22 cellular contexts compared by ENCODE assay signal in genomic region chr2:66885775-66886402, GRCh38.
DNase-seq lines count a peak whose midpoint lies in the region; ATAC-seq and TF ChIP-seq lines count a peak whose summit lies in the region.
"Had no signal": no experiment of that assay in that cellular context is flagged by ENCODE, and none has a peak within 500 bp of the region (broad histone marks: within the 10 kb centered on the region; RNA-seq: fewer than 3 reads in every experiment).

No MANE protein-coding gene starts in this region.

- CTCF ChIA-PET in activated CD8-positive, alpha-beta memory T cell treated with anti-CD3 and anti-CD28 coated beads, Interleukin-2, amount 10 ng/mL, durations not matched to agents 7 days and 5 days (lab: Charles Lee) = no interaction called here

- TF ChIP-seq POLR2A in sigmoid colon (IDR thresholded peaks at IDR 0.05) (no peak), heart left ventricle (IDR thresholded peaks at IDR 0.05) (no peak)

- ATAC-seq in heart left ventricle = no peak
- no peak for ATAC-seq in activated CD8-positive, alpha-beta memory T cell treated with anti-CD3 and anti-CD28 coated beads, Interleukin-2, amount 10 ng/mL, durations not matched to agents 7 days and 5 days

- no peaks in the 10 kb centered on the region for H3K4me1 Mint-ChIP-seq in activated CD8-positive, alpha-beta memory T cell treated with anti-CD3 and anti-CD28 coated beads, Interleukin-2, amount 10 ng/mL, durations not matched to agents 7 days and 5 days
- H3K4me1 Mint-ChIP-seq: CD14-positive monocyte; CD8-positive, alpha-beta memory T cell had no signal

- no peaks in the 10 kb centered on the region for H3K27me3 Mint-ChIP-seq in activated CD8-positive, alpha-beta memory T cell treated with anti-CD3 and anti-CD28 coated beads, Interleukin-2, amount 10 ng/mL, durations not matched to agents 7 days and 5 days
- H3K27me3 Mint-ChIP-seq: CD8-positive, alpha-beta memory T cell had no signal

- WGBS in sigmoid colon, 2 donors = 20 to 54% methylated on average over 2 of the region's 2 CpGs
- WGBS in heart left ventricle, 4 donors = 71 to 78% (median 75%) methylated on average over 2 of the region's 2 CpGs

- H3K9me3 Mint-ChIP-seq in activated CD8-positive, alpha-beta memory T cell treated with anti-CD3 and anti-CD28 coated beads, Interleukin-2, amount 10 ng/mL, durations not matched to agents 7 days and 5 days (ENCODE audit: low read depth) = peaks cover 7% of the 10 kb centered on the region

- no peaks in the 10 kb centered on the region for H3K36me3 Mint-ChIP-seq in activated CD8-positive, alpha-beta memory T cell treated with anti-CD3 and anti-CD28 coated beads, Interleukin-2, amount 10 ng/mL, durations not matched to agents 7 days and 5 days
- H3K36me3 Mint-ChIP-seq: CD14-positive monocyte; CD8-positive, alpha-beta memory T cell had no signal

- H3K27me3 ChIP-seq in sigmoid colon = no peaks in the 10 kb centered on the region
- H3K27me3 ChIP-seq in heart left ventricle = no peaks in the 10 kb centered on the region
- H3K27me3 ChIP-seq: BE2C, SJSA1 had no signal

- H3K27ac ChIP-seq in sigmoid colon (peak overlapping the region; percentile 18 to 91 (median 83)), heart left ventricle (peak overlapping the region in 1 of 12 donors; percentile 85)
- H3K27ac ChIP-seq: SJSA1 had no signal

- no peak overlapping the region for H3K4me3 Mint-ChIP-seq in activated CD8-positive, alpha-beta memory T cell treated with anti-CD3 and anti-CD28 coated beads, Interleukin-2, amount 10 ng/mL, durations not matched to agents 7 days and 5 days
- H3K4me3 Mint-ChIP-seq: CD14-positive monocyte; CD8-positive, alpha-beta memory T cell had no signal

- H3K4me3 ChIP-seq in fibroblast of the aortic adventitia (ENCODE audit: low read depth, low read length) (no peak overlapping the region), sigmoid colon (no peak overlapping the region), heart left ventricle (no peak overlapping the region)
- H3K4me3 ChIP-seq: SJSA1 had no signal

- H3K36me3 ChIP-seq in sigmoid colon (no peaks in the 10 kb centered on the region), heart left ventricle (no peaks in the 10 kb centered on the region)
- H3K36me3 ChIP-seq: BE2C, SJSA1 had no signal

- peaks cover 0 to 48% (median 40%) of the 10 kb centered on the region in 4 donors for H3K4me1 ChIP-seq in sigmoid colon
- H3K4me1 ChIP-seq in heart left ventricle = peaks cover 0 to 8% (median 0%) of the 10 kb centered on the region in 12 donors
- H3K4me1 ChIP-seq: BE2C had no signal

- intact Hi-C loops in sigmoid colon (cut with DNase I) = loop anchor here (5.0 kb wide), 4 partner anchors 74 to 454 kb away; no protein-coding TSS in a partner anchor
- intact Hi-C loops in heart left ventricle (cut with DNase I) = no loop called here

- no peaks in the 10 kb centered on the region for H3K9me3 ChIP-seq in sigmoid colon
- H3K9me3 ChIP-seq in heart left ventricle = peaks cover 0 to 7% (median 0%) of the 10 kb centered on the region in 12 donors
- H3K9me3 ChIP-seq: BE2C, SJSA1 had no signal

- DNase-seq in EH (ENCODE audit: low read depth) (peak; percentile 32), NCI-H446 treated with DMSO at 0.1 percent for 48 hours (lab: John Stamatoyannopoulos, UW) (peak; percentile 23), fibroblast of the aortic adventitia (ENCODE audit: low read depth) (peak; percentile 55), sigmoid colon (no peak), heart left ventricle (no peak)
- DNase-seq in activated CD8-positive, alpha-beta memory T cell treated with anti-CD3 and anti-CD28 coated beads, Interleukin-2, amount 10 ng/mL, durations not matched to agents 7 days and 5 days = no peak
- no peak for DNase-seq in stimulated activated CD4-positive, alpha-beta T cell treated with anti-CD3 and anti-CD28 coated beads, Interleukin-12 subunit alpha, Interleukin-12 subunit beta, amount 100 ng/mL, for 4 hours
- DNase-seq: 8988T; ACHN; BE2C; CD8-positive, alpha-beta memory T cell; DMS 273 treated with DMSO at 0.1 percent for 48 hours; DMS79; GF-D8; Karpas-422; NCI-H1105 treated with DMSO at 0.1 percent for 48 hours; NCI-H2029; NCI-H526 treated with DMSO at 0.1 percent for 48 hours; Right ventricle myocardium superior; RPMI8226 had no signal

- no peak for TF ChIP-seq CTCF in fibroblast of the aortic adventitia (IDR thresholded peaks at IDR 0.05; ENCODE audit: insufficient read depth, low read length)
- TF ChIP-seq CTCF in sigmoid colon (IDR thresholded peaks at IDR 0.05) = no peak
- no peak for TF ChIP-seq CTCF in heart left ventricle (IDR thresholded peaks at IDR 0.05)

- H3K27ac Mint-ChIP-seq in activated CD8-positive, alpha-beta memory T cell treated with anti-CD3 and anti-CD28 coated beads, Interleukin-2, amount 10 ng/mL, durations not matched to agents 7 days and 5 days = no peak overlapping the region
- H3K27ac Mint-ChIP-seq: CD14-positive monocyte; CD8-positive, alpha-beta memory T cell had no signal

- TF ChIP-seq EP300 in sigmoid colon (IDR thresholded peaks at IDR 0.05) = no peak

Comparison
In these comparisons a context has a peak if more than half of its experiments do, and no peak if none do; other contexts are left out.
1. DNase-seq: peak in EH (single experiment), NCI-H446 treated with DMSO at 0.1 percent for 48 hours (single experiment) and fibroblast of the aortic adventitia (single experiment); none in sigmoid colon (single experiment), heart left ventricle (0 of 5), activated CD8-positive, alpha-beta memory T cell treated with anti-CD3 and anti-CD28 coated beads, Interleukin-2, amount 10 ng/mL, durations not matched to agents 7 days and 5 days (single experiment) and stimulated activated CD4-positive, alpha-beta T cell treated with anti-CD3 and anti-CD28 coated beads, Interleukin-12 subunit alpha, Interleukin-12 subunit beta, amount 100 ng/mL, for 4 hours (single experiment).